In genomic region chr1:175481126-175482071, GRCh38 we compare ENCODE assay signal across 8 cellular contexts.
DNase-seq lines count a peak whose midpoint lies in the region; ATAC-seq, FAIRE-seq and TF ChIP-seq lines count a peak whose summit lies in the region.
"Had no signal": no experiment of that assay in that cellular context is flagged by ENCODE, and none has a peak within 500 bp of the region (broad histone marks: within the 10 kb centered on the region; RNA-seq: fewer than 3 reads in every experiment).

No MANE protein-coding gene starts in this region.

- H3K36me3 ChIP-seq in WERI-Rb-1 (no peaks in the 10 kb centered on the region), upper lobe of right lung (no peaks in the 10 kb centered on the region)

- TF ChIP-seq CTCF in GM12872 (IDR thresholded peaks at IDR 0.05; ENCODE audit: insufficient read depth, low read depth, low read length) (peak; percentile 61), LNCaP clone FGC (IDR thresholded peaks at IDR 0.05; ENCODE audit: control insufficient read depth, extremely low read depth, insufficient read depth) (peak; percentile 63), WERI-Rb-1 (IDR thresholded peaks at IDR 0.05; ENCODE audit: low read depth, low read length) (peak; percentile 58), upper lobe of right lung (IDR thresholded peaks at IDR 0.05) (peak; percentile 60)

- peaks cover 3% of the 10 kb centered on the region for H3K9me3 ChIP-seq in WERI-Rb-1 (ENCODE audit: severe bottlenecking)
- no peaks in the 10 kb centered on the region for H3K9me3 ChIP-seq in upper lobe of right lung

- peaks cover 5% of the 10 kb centered on the region for H3K4me1 ChIP-seq in upper lobe of right lung

- H3K4me3 ChIP-seq in LNCaP clone FGC (ENCODE audit: low read depth, low read length), result no peak overlapping the region
- H3K4me3 ChIP-seq in WERI-Rb-1 (ENCODE audit: low read depth, low read length), result no peak overlapping the region
- no peak overlapping the region for H3K4me3 ChIP-seq in upper lobe of right lung
- H3K4me3 ChIP-seq: skin epidermis had no signal

- H3K27ac ChIP-seq in WERI-Rb-1, result no peak overlapping the region
- no peak overlapping the region for H3K27ac ChIP-seq in upper lobe of right lung
- H3K27ac ChIP-seq: skin epidermis had no signal

- intact Hi-C loops in upper lobe of right lung (cut with DNase I), result no loop called here

- H3K27me3 ChIP-seq in WERI-Rb-1 (ENCODE audit: insufficient read depth, low read depth, severe bottlenecking) (no peaks in the 10 kb centered on the region), upper lobe of right lung (no peaks in the 10 kb centered on the region)

- DNase-seq in LNCaP clone FGC (ENCODE audit: low read depth) (no peak), WERI-Rb-1 (no peak), iPS-NIHi11 (ENCODE audit: low spot score) (peak; percentile 39), upper lobe of right lung (no peak), urothelium cell line (ENCODE audit: low spot score) (no peak)

- ATAC-seq in upper lobe of right lung, result peak; percentile 58
- no peak for ATAC-seq in GM21360 (IDR thresholded peaks at IDR 0.05; ENCODE audit: unreplicated experiment)

- FAIRE-seq in urothelium cell line (lab: Jason Lieb, UNC), result no peak
